Comparison of ENCODE assay signal across 8 cellular contexts in genomic region chr5:7868773-7869473, GRCh38. TPM values are rescaled to one million over a fixed set of nuclear protein-coding genes. Genes with fewer than 3 reads are reported as not detected.
A peak's percentile ranks its signal among the peaks of the same experiment; 100 is the strongest.
DNase-seq lines count a peak whose midpoint lies in the region; TF ChIP-seq lines count a peak whose summit lies in the region.

Gene FASTKD3, minus strand, starts transcription at chr5:7869031. Its CDS starts 948 bp downstream, at chr5:7868083.
Gene MTRR, plus strand, starts transcription at chr5:7869148. Its CDS starts 1,647 bp downstream, at chr5:7870795.

- no peak within 1 kb of the TSS for H4K5ac ChIP-seq in H9 (ENCODE audit: insufficient read length, low read depth, low read length)

- no peak within 1 kb of the TSS for H2BK12ac ChIP-seq in H9 (ENCODE audit: insufficient read length, low read depth, low read length)

- H3K4me2 ChIP-seq in H9 (ENCODE audit: insufficient read depth, insufficient read length, low read length): peak within 1 kb of the TSS; percentile 91

- H3K4me1 ChIP-seq in H9 (ENCODE audit: insufficient read depth, low read length) (no peaks in the 10 kb centered on the region), stomach smooth muscle (ENCODE audit: control insufficient read depth, insufficient read depth, low read length) (peaks cover 7% of the 10 kb centered on the region)

- H3K27me3 Mint-ChIP-seq in H9 (ENCODE audit: low read depth): no peaks in the 10 kb centered on the region
- H3K27me3 Mint-ChIP-seq in neural crest cell (ENCODE audit: low read depth): no peaks in the 10 kb centered on the region

- no peak within 1 kb of the TSS for H4K8ac ChIP-seq in H9 (replicated peaks; ENCODE audit: insufficient read length, low read depth, low read length)

- no peak within 1 kb of the TSS for H2BK15ac ChIP-seq in H9 (ENCODE audit: low read depth, low read length)

- no peak for TF ChIP-seq CTCF in H9 (conservative IDR thresholded peaks at IDR 0.05)
- no peak for TF ChIP-seq CTCF in neural crest cell (conservative IDR thresholded peaks at IDR 0.05)

- H4K91ac ChIP-seq in H9 (ENCODE audit: insufficient read length, low read depth, low read length): no peak within 1 kb of the TSS

- DNase-seq in ELR (ENCODE audit: low read depth) (peak; percentile 95), H9 (peak; percentile 90), MG63 (peak; percentile 97), SHP77 treated with DMSO at 0.1 percent for 48 hours (lab: John Stamatoyannopoulos, UW) (peak; percentile 82), fibroblast of the conjunctiva (ENCODE audit: low read depth) (peak; percentile 80), neural crest cell (ENCODE audit: low read depth, low spot score) (peak; percentile 80)
- peak; percentile 96 for DNase-seq in activated effector memory CD4-positive, alpha-beta T cell treated with anti-CD3 and anti-CD28 coated beads, Interleukin-2, amount 50 U/mL, for 16 hours

- H3K9me3 ChIP-seq in H9 (ENCODE audit: control insufficient read depth, low read depth, low read length) (no peaks in the 10 kb centered on the region), MG63 (no peaks in the 10 kb centered on the region), stomach smooth muscle (ENCODE audit: control insufficient read depth in 2 of 2, low read length in 2 of 2) (no peaks in the 10 kb centered on the region)

- WGBS in H9 (ENCODE audit: extremely low coverage, insufficient read length, low lambda C conversion rate): no CpG with 5 or more reads among the region's 83 CpGs

- peak within 1 kb of the TSS; percentile 31 for H3K9ac ChIP-seq in H9 (ENCODE audit: extremely low read depth, insufficient read length, low read length)
- peak within 1 kb of the TSS; percentile 82 to 84 for H3K9ac ChIP-seq in stomach smooth muscle (ENCODE audit: low read length in 2 of 2)

- H3K4me1 Mint-ChIP-seq in H9 (peaks cover 18 to 19% of the 10 kb centered on the region in 2 experiments), neural crest cell (peaks cover 38% of the 10 kb centered on the region)

- H3K4me3 ChIP-seq in MG63 (peak within 1 kb of the TSS; percentile 97), stomach smooth muscle (ENCODE audit: low read length in 2 of 2) (peak within 1 kb of the TSS; percentile 86 to 97)

- peak within 1 kb of the TSS; percentile 90 to 97 for H3K4me3 Mint-ChIP-seq in H9
- peak within 1 kb of the TSS; percentile 92 for H3K4me3 Mint-ChIP-seq in neural crest cell

- no peaks in the 10 kb centered on the region for H4K20me1 ChIP-seq in H9 (ENCODE audit: control insufficient read depth, insufficient read depth, insufficient read length)

- H3K18ac ChIP-seq in H9 (ENCODE audit: insufficient read length, low read depth, low read length): no peak within 1 kb of the TSS

- peak within 1 kb of the TSS; percentile 21; the same call in 1 of the 2 replicates for H3K14ac ChIP-seq in H9 (ENCODE audit: insufficient read depth, low read length)

- H3K36me3 Mint-ChIP-seq in H9 (ENCODE audit: insufficient read depth in 1 of 3, low read depth in 3 of 3): peaks cover 8 to 44% (median 33%) of the 10 kb centered on the region in 3 experiments; a peak in 6 of 7 replicates
- no peaks in the 10 kb centered on the region for H3K36me3 Mint-ChIP-seq in neural crest cell (ENCODE audit: low read depth)

- no peak within 1 kb of the TSS for H3T11ph ChIP-seq in H9 (ENCODE audit: low read length)

- no peak within 1 kb of the TSS for H3K23ac ChIP-seq in H9 (ENCODE audit: insufficient read length, low read depth, low read length)

- H3K79me2 ChIP-seq in H9 (ENCODE audit: insufficient read depth, low read length): peaks cover 19% of the 10 kb centered on the region

- H3K27me3 ChIP-seq in H9 (ENCODE audit: insufficient read depth, low read length) (no peaks in the 10 kb centered on the region), MG63 (no peaks in the 10 kb centered on the region), stomach smooth muscle (ENCODE audit: control insufficient read depth in 1 of 2, insufficient read depth in 2 of 2, low read length in 2 of 2) (no peaks in the 10 kb centered on the region)

- H2BK120ac ChIP-seq in H9 (ENCODE audit: low read depth, low read length, poor library complexity, severe bottlenecking): no peak within 1 kb of the TSS

- no peak within 1 kb of the TSS for H2AFZ ChIP-seq in H9 (ENCODE audit: low read length)

- no peak within 1 kb of the TSS for H2AK5ac ChIP-seq in H9 (ENCODE audit: insufficient read length, low read length)

- H3K36me3 ChIP-seq in MG63: peaks cover 69% of the 10 kb centered on the region
- H3K36me3 ChIP-seq in stomach smooth muscle (ENCODE audit: control insufficient read depth in 2 of 2, insufficient read depth in 2 of 2, low read length in 2 of 2): peaks cover 0 to 4% of the 10 kb centered on the region in 2 donors

- no peak within 1 kb of the TSS for H3K4ac ChIP-seq in H9 (ENCODE audit: low read depth, low read length)

- H3K27ac Mint-ChIP-seq in H9 (peak within 1 kb of the TSS; percentile 1 to 59 (median 1); a peak in 3 of 7 replicates), neural crest cell (ENCODE audit: unreplicated experiment) (peak within 1 kb of the TSS; percentile 20)

- H2BK5ac ChIP-seq in H9 (ENCODE audit: insufficient read length, low read length): no peak within 1 kb of the TSS

- H3K56ac ChIP-seq in H9 (ENCODE audit: insufficient read length, low read depth, low read length): no peak within 1 kb of the TSS

- H2BK20ac ChIP-seq in H9 (ENCODE audit: low read depth, low read length, poor library complexity, severe bottlenecking): no peak within 1 kb of the TSS

- H3K79me1 ChIP-seq in H9 (ENCODE audit: insufficient read depth, low read depth, low read length, poor library complexity, severe bottlenecking): peaks cover 3% of the 10 kb centered on the region

- H3K23me2 ChIP-seq in H9 (ENCODE audit: insufficient read length, low read depth, low read length, poor library complexity, severe bottlenecking): peaks cover 4% of the 10 kb centered on the region

- H3K9me3 Mint-ChIP-seq in H9 (no peaks in the 10 kb centered on the region), neural crest cell (no peaks in the 10 kb centered on the region)

- H3K27ac ChIP-seq in H9 (ENCODE audit: insufficient read length, low read depth, low read length) (no peak within 1 kb of the TSS), stomach smooth muscle (ENCODE audit: low read length) (peak within 1 kb of the TSS; percentile 37)

RNA-seq across cellular contexts. Expression of gene FASTKD3, which starts in this region (rescaled TPM):
- 15.0 and 16.3 TPM in 2 replicates for total RNA-seq in H9 (2021)
- total RNA-seq in MG63 (2014; rRNA removed; shearing (Covaris generic); ENCODE audit: low replicate concordance): 16.0 and 42.9 TPM in 2 replicates
- 12.2 and 12.9 TPM in 2 replicates for total RNA-seq in neural crest cell

RNA-seq across cellular contexts. Expression of gene MTRR, which starts in this region (rescaled TPM):
- 66.0 and 69.6 TPM in 2 replicates for total RNA-seq in H9 (2021)
- total RNA-seq in MG63 (2014; rRNA removed; shearing (Covaris generic); ENCODE audit: low replicate concordance): 60.8 and 74.4 TPM in 2 replicates
- total RNA-seq in neural crest cell: 43.3 and 50.8 TPM in 2 replicates
